Comparison of ENCODE assay signal across 9 cellular contexts in the genomic region with DNA sequence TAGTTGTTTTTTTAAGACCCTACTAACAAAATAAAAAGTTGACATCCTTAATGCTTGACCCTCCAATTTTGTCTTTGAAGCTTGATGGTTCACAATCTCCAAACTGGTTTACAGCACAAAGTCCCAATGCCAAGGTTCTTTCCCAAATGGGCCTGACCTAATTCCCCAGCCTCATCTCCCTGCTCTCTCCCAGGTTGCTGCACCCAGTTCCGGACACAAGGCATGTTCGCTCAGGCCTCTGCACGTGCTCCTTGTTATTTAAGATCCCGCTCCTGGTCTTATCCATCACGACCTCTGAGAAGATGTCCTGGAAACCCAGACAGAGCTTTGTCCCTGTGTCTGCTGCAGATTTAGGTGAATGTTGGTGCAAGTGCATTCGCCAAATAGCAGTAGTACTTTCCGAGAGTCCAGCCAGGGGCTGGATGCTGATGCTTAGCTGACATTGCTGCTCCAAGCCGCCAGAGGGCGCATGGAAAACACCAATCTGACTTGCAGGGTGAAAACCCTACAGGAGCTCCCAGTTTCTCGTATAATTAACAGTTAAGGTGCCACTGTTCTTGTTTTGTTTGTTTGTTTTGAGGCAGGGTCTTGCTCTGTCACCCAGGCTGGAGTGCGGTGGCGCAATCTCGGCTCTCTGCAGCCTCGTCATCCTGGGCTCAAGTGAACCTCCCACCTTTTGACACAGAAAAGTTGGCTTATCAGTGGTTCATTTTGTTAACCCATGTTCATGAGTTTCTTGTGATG. TPM values are rescaled to one million over a fixed set of nuclear protein-coding genes. Genes with fewer than 3 reads are reported as not detected.
A peak's percentile ranks its signal among the peaks of the same experiment; 100 is the strongest.
DNase-seq lines count a peak whose midpoint lies in the region; ATAC-seq, FAIRE-seq and TF ChIP-seq lines count a peak whose summit lies in the region.
"Had no signal": no experiment of that assay in that cellular context is flagged by ENCODE, and none has a peak within 500 bp of the region (broad histone marks: within the 10 kb centered on the region; RNA-seq: fewer than 3 reads in every experiment).

No MANE protein-coding gene starts in this region.

- peak; percentile 67 for DNase-seq in COLO829 (ENCODE audit: low spot score)
- peak; percentile 22 for DNase-seq in NOMO-1 treated with dmso at 0.1 percent for 144 hours (lab: John Stamatoyannopoulos, UW; ENCODE audit: unreplicated experiment)
- peak; percentile 69 for DNase-seq in activated CD8-positive, alpha-beta memory T cell treated with anti-CD3 and anti-CD28 coated beads, Interleukin-2, amount 50 U/mL, for 1 hour (ENCODE audit: extremely low read depth)
- DNase-seq in endothelial cell of umbilical vein (ENCODE audit: low read depth, low spot score), result peak; percentile 65
- DNase-seq in myocyte (ENCODE audit: low read depth), result peak; percentile 84
- peak; percentile 62 to 68 for DNase-seq in stimulated activated CD8-positive, alpha-beta memory T cell treated with anti-CD3 and anti-CD28 coated beads, Interleukin-7, amount 100 ng/mL, for 1 hour (ENCODE audit: low read depth in 2 of 2)

- intact Hi-C loops in endothelial cell of umbilical vein (cut with micrococcal nuclease), result loop anchor here (1.0 to 5.0 kb wide), 5 partner anchors 57 to 360 kb away; partner anchors contain the start of gene PHLDB3

- H3K4me2 ChIP-seq in endothelial cell of umbilical vein (ENCODE audit: insufficient read depth, low read length), result no peak overlapping the region

- no peak overlapping the region for H2AFZ ChIP-seq in endothelial cell of umbilical vein (ENCODE audit: low read depth, low read length)

- peak; percentile 79 to 88 for TF ChIP-seq CTCF in endothelial cell of umbilical vein (IDR thresholded peaks at IDR 0.05; ENCODE audit: extremely low read depth in 1 of 2, insufficient read depth in 1 of 2, low read depth in 1 of 2, low read length in 2 of 2)

- H3K4me3 ChIP-seq in endothelial cell of umbilical vein (replicated peaks in 1 of 3; ENCODE audit: insufficient read depth in 1 of 3, low read depth in 1 of 3, low read length in 3 of 3), result no peak overlapping the region

- no peaks in the 10 kb centered on the region for H3K9me3 ChIP-seq in endothelial cell of umbilical vein (replicated peaks; ENCODE audit: control insufficient read depth, insufficient read depth, low read length)

- CTCF ChIA-PET in endothelial cell of umbilical vein (lab: Charles Lee), result interaction anchor here (0.7 to 6.6 kb wide), 38 partner anchors 8 to 1008 kb away, joined by 3 to 833 read pairs (median 8); partner anchors contain the start of genes IRGQ, PHLDB3, ZNF575 and ZNF576

- no peak overlapping the region for H3K27ac ChIP-seq in endothelial cell of umbilical vein (ENCODE audit: insufficient read depth, low read depth, low read length)

- TF ChIP-seq POLR2A in endothelial cell of umbilical vein (IDR thresholded peaks at IDR 0.05; ENCODE audit: low read depth, low read length), result no peak

- H3K36me3 ChIP-seq in endothelial cell of umbilical vein (ENCODE audit: control insufficient read depth in 2 of 2, extremely low read depth in 1 of 2, insufficient read depth in 2 of 2, low read length in 2 of 2), result no peaks in the 10 kb centered on the region

- peak; percentile 66 for ATAC-seq in HG03135 (IDR thresholded peaks at IDR 0.05; ENCODE audit: unreplicated experiment)
- ATAC-seq in GM18868 (IDR thresholded peaks at IDR 0.05; ENCODE audit: unreplicated experiment), result no peak

- H4K20me1 ChIP-seq in endothelial cell of umbilical vein (replicated peaks; ENCODE audit: control insufficient read depth, extremely low read depth, insufficient read depth, low read length), result no peaks in the 10 kb centered on the region

- FAIRE-seq in endothelial cell of umbilical vein (lab: Jason Lieb, UNC), result peak; percentile 92

- dilution Hi-C loops in endothelial cell of umbilical vein (cut with MboI; ENCODE audit: extremely low pct_ligation_motif_present, low sequenced_read_pairs), result no loop called here

- no peak overlapping the region for H3K9ac ChIP-seq in endothelial cell of umbilical vein (replicated peaks; ENCODE audit: extremely low read depth, insufficient read depth, low read length)

- BruUV-seq in endothelial cell of umbilical vein (replicated peaks; lab: Mats Ljungman, UMichigan), result no TSS peak

- H3K79me2 ChIP-seq in endothelial cell of umbilical vein (ENCODE audit: control insufficient read depth, insufficient read depth, low read length), result no peaks in the 10 kb centered on the region

- no peaks in the 10 kb centered on the region for H3K9me1 ChIP-seq in endothelial cell of umbilical vein (replicated peaks; ENCODE audit: control insufficient read depth, extremely low read depth, insufficient read depth, low read length)

- no peaks in the 10 kb centered on the region for H3K4me1 ChIP-seq in endothelial cell of umbilical vein (ENCODE audit: control insufficient read depth, extremely low read depth, insufficient read depth, low read length)

- H3K27me3 ChIP-seq in endothelial cell of umbilical vein (ENCODE audit: control insufficient read depth in 2 of 2, insufficient read depth in 2 of 2, low read length in 2 of 2), result no peaks in the 10 kb centered on the region

- POLR2A ChIA-PET in endothelial cell of umbilical vein (lab: Charles Lee), result interaction anchor here (0.7 kb wide), 1 partner anchor 73 kb away, joined by 3 read pairs; no protein-coding TSS in a partner anchor

TF ChIP-seq in endothelial cell of umbilical vein, 7 proteins besides CTCF, POLR2A, EP300 and RAD21:
- TF ChIP-seq EZH2 (IDR thresholded peaks at IDR 0.05; ENCODE audit: borderline replicate concordance, low read depth, low read length, severe bottlenecking) (no peak), GATA2 (IDR thresholded peaks at IDR 0.05; ENCODE audit: insufficient read depth, insufficient read length, low read depth, low read length) (no peak), JUN (IDR thresholded peaks at IDR 0.05; ENCODE audit: borderline replicate concordance, insufficient read depth, insufficient read length, low read depth) (no peak), FOS (IDR thresholded peaks at IDR 0.05; ENCODE audit: borderline replicate concordance, insufficient read depth, low read length) (no peak), POLR2AphosphoS5 (IDR thresholded peaks at IDR 0.05; ENCODE audit: insufficient read depth, low read depth, low read length) (no peak), MYC (IDR thresholded peaks at IDR 0.05; ENCODE audit: low read depth, low read length) (no peak)
- TF ChIP-seq, protein P1, sequence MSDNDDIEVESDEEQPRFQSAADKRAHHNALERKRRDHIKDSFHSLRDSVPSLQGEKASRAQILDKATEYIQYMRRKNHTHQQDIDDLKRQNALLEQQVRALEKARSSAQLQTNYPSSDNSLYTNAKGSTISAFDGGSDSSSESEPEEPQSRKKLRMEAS (IDR thresholded peaks at IDR 0.05; ENCODE audit: insufficient read depth, insufficient read length), result no peak

RNA-seq across cellular contexts. Expression of gene LYPD3, which starts 18.5 kb away (rescaled TPM):
- total RNA-seq in endothelial cell of umbilical vein (not detected in 2 replicates), myocyte (0.21 and 0.37 TPM in 2 replicates)
- polyA plus RNA-seq in endothelial cell of umbilical vein, result 0.37 and 0.52 TPM in 2 replicates
- 0.13 and 0.23 TPM in 2 replicates for polyA plus RNA-seq in endothelial cell of umbilical vein (2011; cell fraction: cytosol; rRNA removed)
- polyA plus RNA-seq in endothelial cell of umbilical vein (2011; cell fraction: nucleus; rRNA removed), result 0.13 and 0.17 TPM in 2 replicates
- 0.19 and 0.53 TPM in 2 replicates for polyA plus RNA-seq in endothelial cell of umbilical vein (2012)
- polyA minus RNA-seq in endothelial cell of umbilical vein, result not detected in 2 replicates
- 5.9 TPM for polyA minus RNA-seq in endothelial cell of umbilical vein (2011; cell fraction: cytosol; rRNA and poly(A)+ RNA removed)
- not detected in 2 replicates for polyA minus RNA-seq in endothelial cell of umbilical vein (2011; cell fraction: nucleus; rRNA and poly(A)+ RNA removed)
- polyA plus RNA-seq in myocyte (2012), result 0.20 TPM

RNA-seq across cellular contexts. Expression of gene TEX101, which starts 32.2 kb away (rescaled TPM):
- not detected in 2 replicates for total RNA-seq in endothelial cell of umbilical vein
- not detected in 2 replicates for polyA plus RNA-seq in endothelial cell of umbilical vein
- polyA plus RNA-seq in endothelial cell of umbilical vein (2011; cell fraction: cytosol; rRNA removed), result not detected in 2 replicates
- not detected in 2 replicates for polyA plus RNA-seq in endothelial cell of umbilical vein (2011; cell fraction: nucleus; rRNA removed)
- not detected in 2 replicates for polyA plus RNA-seq in endothelial cell of umbilical vein (2012)
- polyA minus RNA-seq in endothelial cell of umbilical vein, result not detected in 2 replicates
- polyA minus RNA-seq in endothelial cell of umbilical vein (2011; cell fraction: cytosol; rRNA and poly(A)+ RNA removed), result not detected
- polyA minus RNA-seq in endothelial cell of umbilical vein (2011; cell fraction: nucleus; rRNA and poly(A)+ RNA removed), result not detected in 2 replicates
- not detected in 2 replicates for total RNA-seq in myocyte
- polyA plus RNA-seq in myocyte (2012), result not detected
- polyA plus RNA-seq: IgD-negative memory B cell had no signal

RNA-seq across cellular contexts. Expression of gene PHLDB3, which starts 57.6 kb away (rescaled TPM):
- total RNA-seq in endothelial cell of umbilical vein (10.1 and 12.0 TPM in 2 replicates), myocyte (7.8 and 15.7 TPM in 2 replicates)
- polyA plus RNA-seq in endothelial cell of umbilical vein, result 5.5 and 5.6 TPM in 2 replicates
- polyA plus RNA-seq in endothelial cell of umbilical vein (2011; cell fraction: cytosol; rRNA removed), result 3.2 and 5.1 TPM in 2 replicates
- polyA plus RNA-seq in endothelial cell of umbilical vein (2011; cell fraction: nucleus; rRNA removed), result 14.0 and 15.0 TPM in 2 replicates
- polyA plus RNA-seq in endothelial cell of umbilical vein (2012), result 5.2 and 12.3 TPM in 2 replicates
- 5.2 and 5.6 TPM in 2 replicates for polyA minus RNA-seq in endothelial cell of umbilical vein
- polyA minus RNA-seq in endothelial cell of umbilical vein (2011; cell fraction: cytosol; rRNA and poly(A)+ RNA removed), result 2.2 TPM
- 4.8 and 8.5 TPM in 2 replicates for polyA minus RNA-seq in endothelial cell of umbilical vein (2011; cell fraction: nucleus; rRNA and poly(A)+ RNA removed)
- 5.6 TPM for polyA plus RNA-seq in myocyte (2012)

Comparison
In these comparisons a context has a peak if more than half of its experiments do, and no peak if none do; other contexts are left out.
1. DNase-seq: peak in every context shown above with its lines; median percentile 84 in myocyte; 69 in activated CD8-positive, alpha-beta memory T cell treated with anti-CD3 and anti-CD28 coated beads, Interleukin-2, amount 50 U/mL, for 1 hour; 67 in COLO829; 65 in endothelial cell of umbilical vein; 65 in stimulated activated CD8-positive, alpha-beta memory T cell treated with anti-CD3 and anti-CD28 coated beads, Interleukin-7, amount 100 ng/mL, for 1 hour; 22 in NOMO-1 treated with dmso at 0.1 percent for 144 hours.